ENCODE assay signal across 9 cellular contexts in the genomic region with DNA sequence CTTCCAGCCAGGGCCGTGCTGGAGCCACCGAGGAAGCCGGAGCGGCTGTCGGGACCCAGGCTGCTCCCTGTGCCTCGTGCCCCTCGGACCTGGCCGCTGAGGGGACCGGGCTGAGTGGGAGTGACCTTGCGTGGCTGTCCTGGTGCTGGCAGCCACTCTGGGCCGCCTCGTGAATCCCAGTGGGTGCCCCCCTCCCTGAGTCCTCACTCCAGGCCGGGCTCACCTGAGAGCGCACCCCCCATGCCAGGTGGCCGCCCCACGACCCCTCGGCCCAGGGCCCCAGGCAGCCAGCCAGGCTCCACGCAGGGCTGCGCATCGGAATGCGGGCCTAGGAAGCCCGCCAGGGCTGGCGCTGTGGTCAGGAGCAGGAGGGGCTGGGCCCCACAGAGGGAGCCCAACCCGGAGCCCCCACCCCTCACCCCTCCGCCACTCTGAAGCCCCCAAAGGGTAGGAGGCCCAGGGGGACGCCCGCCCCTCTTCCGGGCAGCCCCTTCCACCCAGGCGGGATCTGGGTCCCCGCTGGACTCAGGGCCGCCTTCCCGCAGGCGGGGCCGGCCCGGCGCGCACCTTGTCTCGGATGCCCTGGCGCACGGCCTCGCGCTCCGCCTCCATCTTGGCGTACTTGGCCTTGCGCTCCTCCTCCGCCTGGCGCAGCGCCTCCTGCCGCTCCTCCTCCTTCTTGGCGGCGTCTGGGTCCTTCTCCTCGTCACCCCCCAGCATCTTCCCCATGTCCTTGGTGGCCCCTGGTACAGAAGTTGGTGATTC. TPM values are rescaled to one million over a fixed set of nuclear protein-coding genes. Genes with fewer than 3 reads are reported as not detected.
DNase-seq lines count a peak whose midpoint lies in the region; ATAC-seq and TF ChIP-seq lines count a peak whose summit lies in the region.
"Had no signal": no experiment of that assay in that cellular context is flagged by ENCODE, and none has a peak within 500 bp of the region (broad histone marks: within the 10 kb centered on the region; RNA-seq: fewer than 3 reads in every experiment).

No MANE protein-coding gene starts in this region.

- H3K27me3 Mint-ChIP-seq in mesothelial cell of epicardium (ENCODE audit: low read depth) (peaks cover 63% of the 10 kb centered on the region), Caco-2 (ENCODE audit: insufficient read depth, unreplicated experiment) (no peaks in the 10 kb centered on the region)

- DNase-seq in heart left ventricle (no peak), Right ventricle myocardium superior (no peak), amniotic epithelial cell (ENCODE audit: low read depth) (peak; percentile 19), mesothelial cell of epicardium (ENCODE audit: low spot score in 2 of 2, unreplicated experiment in 2 of 2) (no peak), vagina (ENCODE audit: extremely low spot score in 2 of 2) (no peak), SK-N-DZ (ENCODE audit: low spot score) (no peak), Caco-2 (no peak)
- DNase-seq: hippocampal formation had no signal

- POLR2A ChIA-PET in Caco-2 (lab: Charles Lee) = no interaction called here

- no TSS peak for BruUV-seq in Caco-2 (replicated peaks; lab: Mats Ljungman, UMichigan)

- H3K27ac ChIP-seq in heart left ventricle = no peak overlapping the region
- H3K27ac ChIP-seq in vagina = no peak overlapping the region

- intact Hi-C loops in heart left ventricle (cut with DNase I) = no loop called here
- intact Hi-C loops in Right ventricle myocardium superior (cut with DNase I) = no loop called here
- intact Hi-C loops in vagina (cut with DNase I) = no loop called here
- intact Hi-C loops in Caco-2 (cut with micrococcal nuclease; ENCODE audit: unreplicated experiment) = no loop called here

- H3K36me3 ChIP-seq in heart left ventricle (no peaks in the 10 kb centered on the region), vagina (no peaks in the 10 kb centered on the region), Caco-2 (ENCODE audit: control insufficient read depth, insufficient read depth, low read length) (no peaks in the 10 kb centered on the region)

- H3K4me1 ChIP-seq in heart left ventricle (peaks cover 0 to 30% (median 14%) of the 10 kb centered on the region in 12 donors), vagina (peaks cover 27% of the 10 kb centered on the region), Caco-2 (no peaks in the 10 kb centered on the region)

- H3K36me3 Mint-ChIP-seq in mesothelial cell of epicardium (no peaks in the 10 kb centered on the region), Caco-2 (ENCODE audit: insufficient read depth, unreplicated experiment) (peaks cover 64% of the 10 kb centered on the region)

- H3K4me3 ChIP-seq in heart left ventricle (peak overlapping the region in 7 of 12 donors; percentile 1 to 31 (median 15)), vagina (peak overlapping the region; percentile 22 to 31), Caco-2 (ENCODE audit: low read depth, low read length) (no peak overlapping the region)

- H3K4me1 Mint-ChIP-seq in mesothelial cell of epicardium (peaks cover 14% of the 10 kb centered on the region), Caco-2 (ENCODE audit: low read depth, unreplicated experiment) (peaks cover 7% of the 10 kb centered on the region)

- H3K9me3 ChIP-seq in heart left ventricle (no peaks in the 10 kb centered on the region), vagina (no peaks in the 10 kb centered on the region), Caco-2 (no peaks in the 10 kb centered on the region)

- H3K27ac Mint-ChIP-seq in mesothelial cell of epicardium = no peak overlapping the region
- no peak overlapping the region for H3K27ac Mint-ChIP-seq in Caco-2 (ENCODE audit: unreplicated experiment)

- TF ChIP-seq POLR2A in heart left ventricle (IDR thresholded peaks at IDR 0.05) (no peak), vagina (IDR thresholded peaks at IDR 0.05) (no peak)

- CTCF ChIA-PET in Caco-2 (lab: Charles Lee) = interaction anchor here (1.0 kb wide), 1 partner anchor 10 kb away, joined by 3 read pairs; no protein-coding TSS in a partner anchor

- H3K27me3 ChIP-seq in heart left ventricle (peaks cover 35 to 78% (median 54%) of the 10 kb centered on the region in 9 donors), vagina (peaks cover under 1% of the 10 kb centered on the region), Caco-2 (replicated peaks; ENCODE audit: control insufficient read depth, insufficient read depth, low read length) (no peaks in the 10 kb centered on the region)

- ATAC-seq in heart left ventricle = no peak
- ATAC-seq in Right ventricle myocardium superior (ENCODE audit: poor library complexity) = no peak
- ATAC-seq in HG02623 (IDR thresholded peaks at IDR 0.05; ENCODE audit: unreplicated experiment) = no peak

- peak overlapping the region; percentile 20 for H3K4me3 Mint-ChIP-seq in mesothelial cell of epicardium
- H3K4me3 Mint-ChIP-seq in Caco-2 (ENCODE audit: unreplicated experiment) = no peak overlapping the region

- TF ChIP-seq CTCF in heart left ventricle (IDR thresholded peaks at IDR 0.05) (no peak), mesothelial cell of epicardium (IDR thresholded peaks at IDR 0.05; ENCODE audit: unreplicated experiment) (no peak), vagina (IDR thresholded peaks at IDR 0.05) (no peak), Caco-2 (IDR thresholded peaks at IDR 0.05; ENCODE audit: insufficient read depth in 1 of 2, low read depth in 1 of 2, low read length in 1 of 2, severe bottlenecking in 1 of 2, unreplicated experiment in 1 of 2) (no peak)

- 1 to 34% (median 13%) methylated on average over 13 to 52 of the region's 52 CpGs for whole genome bisulfite sequencing in heart left ventricle, 4 donors

- H3K9me3 Mint-ChIP-seq in mesothelial cell of epicardium = no peaks in the 10 kb centered on the region
- no peaks in the 10 kb centered on the region for H3K9me3 Mint-ChIP-seq in Caco-2 (ENCODE audit: unreplicated experiment)

RNA-seq across cellular contexts. Expression of a gene that starts 33.9 kb away (rescaled TPM):
- 1 to 10 TPM in 7 of 9 donors, under 1 TPM in 2; 0.75 to 7.0 (median 3.3) TPM for total RNA-seq in heart left ventricle
- 1 to 10 TPM; 1.5 to 5.9 TPM for polyA plus RNA-seq in heart left ventricle
- total RNA-seq in Right ventricle myocardium superior = 4.3 TPM
- total RNA-seq in mesothelial cell of epicardium = 4.5 to 4.7 TPM (median 4.6 TPM) in 3 replicates
- 0.98 TPM for total RNA-seq in vagina
- polyA plus RNA-seq in SK-N-DZ (2014; cell fraction: cytosol; rRNA removed) = 14.2 and 15.1 TPM in 2 replicates
- polyA plus RNA-seq in SK-N-DZ (2014; cell fraction: nucleus; rRNA removed) = 9.1 and 13.0 TPM in 2 replicates
- total RNA-seq in Caco-2 (2022) = 20.5 and 20.9 TPM in 2 replicates
